In genomic region chr16:50653056-50653455, GRCh38 we compare ENCODE assay signal across 16 cellular contexts. TPM values are rescaled to one million over a fixed set of nuclear protein-coding genes. Genes with fewer than 3 reads are reported as not detected.
DNase-seq lines count a peak whose midpoint lies in the region; ATAC-seq and TF ChIP-seq lines count a peak whose summit lies in the region.
"Had no signal": no experiment of that assay in that cellular context is flagged by ENCODE, and none has a peak within 500 bp of the region (broad histone marks: within the 10 kb centered on the region; RNA-seq: fewer than 3 reads in every experiment).

No MANE protein-coding gene starts in this region.

- H3K9me3 ChIP-seq in WERI-Rb-1 (ENCODE audit: severe bottlenecking): peaks cover 2% of the 10 kb centered on the region
- H3K9me3 ChIP-seq in A673 (ENCODE audit: low read depth, low read length, poor library complexity, severe bottlenecking): no peaks in the 10 kb centered on the region
- H3K9me3 ChIP-seq in upper lobe of right lung: no peaks in the 10 kb centered on the region

- DNase-seq in DMS 273 (lab: John Stamatoyannopoulos, UW; ENCODE audit: unreplicated experiment): peak; percentile 52
- DNase-seq in DMS 273 treated with DMSO at 0.1 percent for 48 hours (lab: John Stamatoyannopoulos, UW): no peak
- peak; percentile 91 for DNase-seq in SK-N-DZ (ENCODE audit: low spot score)
- peak; percentile 23 for DNase-seq in WERI-Rb-1
- no peak for DNase-seq in cerebellar cortex (ENCODE audit: low spot score)
- no peak for DNase-seq in A673 (ENCODE audit: low spot score)
- DNase-seq in upper lobe of right lung: no peak
- no peak for DNase-seq in HuH-7 (ENCODE audit: low spot score)
- DNase-seq: AML-193; Caco-2; CD8-positive, alpha-beta memory T cell; GM23248 had no signal

- H3K27me3 ChIP-seq in WERI-Rb-1 (ENCODE audit: insufficient read depth, low read depth, severe bottlenecking): no peaks in the 10 kb centered on the region
- H3K27me3 ChIP-seq in A673 (replicated peaks; ENCODE audit: insufficient read depth, low read depth, low read length, poor library complexity): no peaks in the 10 kb centered on the region
- no peaks in the 10 kb centered on the region for H3K27me3 ChIP-seq in upper lobe of right lung
- H3K27me3 ChIP-seq: BLaER1 had no signal

- intact Hi-C loops in A673 (cut with micrococcal nuclease; ENCODE audit: unreplicated experiment) (no loop called here), upper lobe of right lung (cut with DNase I) (no loop called here)

- BruUV-seq in A673 (replicated peaks; lab: Mats Ljungman, UMichigan): no TSS peak

- ATAC-seq in upper lobe of right lung: no peak
- ATAC-seq: HCT116 had no signal

- TF ChIP-seq CTCF in WERI-Rb-1 (IDR thresholded peaks at IDR 0.05; ENCODE audit: low read depth, low read length) (no peak), A673 (conservative IDR thresholded peaks at IDR 0.05; ENCODE audit: low read depth, low read length) (no peak), upper lobe of right lung (IDR thresholded peaks at IDR 0.05) (no peak)

- CTCF ChIA-PET in A673 (lab: Charles Lee): no interaction called here

- peak overlapping the region; percentile 4; the same call in 1 of the 2 replicates for H3K27ac ChIP-seq in WERI-Rb-1
- no peak overlapping the region for H3K27ac ChIP-seq in A673 (ENCODE audit: low read depth, low read length, poor library complexity, severe bottlenecking)
- H3K27ac ChIP-seq in upper lobe of right lung: no peak overlapping the region
- H3K27ac ChIP-seq: 22Rv1, BLaER1, GM23248 had no signal

- H3K36me3 ChIP-seq in WERI-Rb-1: no peaks in the 10 kb centered on the region
- H3K36me3 ChIP-seq in A673 (ENCODE audit: insufficient read depth, low read length, poor library complexity, severe bottlenecking): no peaks in the 10 kb centered on the region
- H3K36me3 ChIP-seq in upper lobe of right lung: no peaks in the 10 kb centered on the region
- H3K36me3 ChIP-seq: BLaER1 had no signal

- H3K4me3 ChIP-seq in WERI-Rb-1 (ENCODE audit: low read depth, low read length) (no peak overlapping the region), A673 (ENCODE audit: low read depth, low read length, poor library complexity, severe bottlenecking) (no peak overlapping the region), upper lobe of right lung (no peak overlapping the region)
- H3K4me3 ChIP-seq: BLaER1, GM23248 had no signal

- POLR2A ChIA-PET in A673 (lab: Charles Lee; ENCODE audit: low non-redundant PET): no interaction called here

- no peaks in the 10 kb centered on the region for H3K4me1 ChIP-seq in A673 (ENCODE audit: insufficient read depth, low read length, poor library complexity, severe bottlenecking)
- H3K4me1 ChIP-seq in upper lobe of right lung: no peaks in the 10 kb centered on the region
- H3K4me1 ChIP-seq: Caco-2 had no signal

RNA-seq across cellular contexts. Expression of gene SNX20, which starts 28.1 kb away (rescaled TPM):
- polyA plus RNA-seq in SK-N-DZ (2014; cell fraction: cytosol; rRNA removed): not detected in 2 replicates
- not detected in 2 replicates for polyA plus RNA-seq in SK-N-DZ (2014; cell fraction: nucleus; rRNA removed)
- not detected in 2 replicates for total RNA-seq in A673 (2021)
- total RNA-seq in upper lobe of right lung: 9.2 TPM
- total RNA-seq: Caco-2, Daoy, GM23248 had no signal
- polyA plus RNA-seq: GM23248 had no signal

RNA-seq across cellular contexts. Expression of gene NOD2, which starts 40.4 kb away (rescaled TPM):
- polyA plus RNA-seq in SK-N-DZ (2014; cell fraction: cytosol; rRNA removed): 0.13 TPM in 1 of 2 replicates, not detected in the other
- polyA plus RNA-seq in SK-N-DZ (2014; cell fraction: nucleus; rRNA removed): 0.07 TPM in 1 of 2 replicates, not detected in the other
- total RNA-seq in A673 (2021) (not detected in 2 replicates), upper lobe of right lung (4.2 TPM)
- total RNA-seq: GM23248 had no signal
- polyA plus RNA-seq: GM23248 had no signal

Comparison
In these comparisons a context has a peak if more than half of its experiments do, and no peak if none do; other contexts are left out.
1. DNase-seq: peak in DMS 273 (single experiment), SK-N-DZ (single experiment) and WERI-Rb-1 (single experiment); none in DMS 273 treated with DMSO at 0.1 percent for 48 hours (single experiment), cerebellar cortex (single experiment), A673 (single experiment), upper lobe of right lung (single experiment) and HuH-7 (single experiment).
2. RNA of gene SNX20, which starts 28.1 kb away (total RNA-seq): 9.2 TPM in upper lobe of right lung (single experiment); not detected in A673; every median in the first group is over 10 times any median in the second.